In the genomic region with DNA sequence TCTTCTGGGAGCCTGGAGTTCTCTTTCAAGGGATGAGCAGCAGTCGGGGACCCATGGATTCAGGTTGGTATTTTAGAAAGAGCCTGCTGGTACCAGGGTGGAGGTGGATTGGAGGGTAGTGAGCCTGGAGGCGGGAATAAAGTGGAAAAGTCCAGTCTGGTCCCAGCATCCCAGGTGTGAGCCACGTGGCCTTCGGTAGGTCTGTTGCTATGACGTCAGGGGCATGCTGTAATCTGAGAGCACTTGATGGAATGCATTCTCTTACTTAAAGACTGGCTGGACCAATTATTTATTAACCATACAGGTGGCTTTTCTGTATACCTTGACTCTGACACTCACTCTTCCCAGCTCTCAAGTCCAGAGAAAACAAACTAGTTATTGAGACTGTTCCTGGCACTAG, we compare ENCODE assay signal across 16 cellular contexts.
DNase-seq lines count a peak whose midpoint lies in the region; ATAC-seq, FAIRE-seq and TF ChIP-seq lines count a peak whose summit lies in the region.
"Had no signal": no experiment of that assay in that cellular context is flagged by ENCODE, and none has a peak within 500 bp of the region (broad histone marks: within the 10 kb centered on the region; RNA-seq: fewer than 3 reads in every experiment).

No MANE protein-coding gene starts in this region.

- in situ Hi-C loops in HepG2 (cut with HindIII; ENCODE audit: extremely low pct_ligation_motif_present, low pct_unique_long_range_greater_than_20kb): no loop called here

- no peak overlapping the region for H3K4ac ChIP-seq in mesendoderm (ENCODE audit: low read depth, low read length)

- no peak for TF ChIP-seq RAD21 in HepG2 (CRISPR knock-in tag; IDR thresholded peaks at IDR 0.05)

- H3K4me2 ChIP-seq in HepG2 (ENCODE audit: low read depth, low read length): no peak overlapping the region
- no peak overlapping the region for H3K4me2 ChIP-seq in mesendoderm (ENCODE audit: low read length)

- no peak overlapping the region for H3K18ac ChIP-seq in mesendoderm (ENCODE audit: low read length)

- no peak overlapping the region for H3K56ac ChIP-seq in mesendoderm (ENCODE audit: low read length)

- no peak overlapping the region; the same call in 1 of the 2 replicates for H3K27ac Mint-ChIP-seq in WTC11
- H3K27ac Mint-ChIP-seq: CD4-positive, CD25-positive, alpha-beta regulatory T cell; IgD-negative memory B cell had no signal

- no peak overlapping the region for H4K5ac ChIP-seq in mesendoderm (ENCODE audit: low read length)

- H3K27ac ChIP-seq in HepG2 (ENCODE audit: extremely low read length, insufficient read depth, low read length): no peak overlapping the region
- H3K27ac ChIP-seq in right lobe of liver: no peak overlapping the region
- no peak overlapping the region for H3K27ac ChIP-seq in mesendoderm (ENCODE audit: low read depth, low read length)

- H3K9me3 Mint-ChIP-seq in WTC11: peaks cover 9% of the 10 kb centered on the region

- H3K9me3 ChIP-seq in HepG2 (ENCODE audit: low read length) (no peaks in the 10 kb centered on the region), right lobe of liver (no peaks in the 10 kb centered on the region)
- H3K9me3 ChIP-seq: HAP-1 had no signal

- H3K79me2 ChIP-seq in HepG2 (ENCODE audit: insufficient read depth, low read length): no peaks in the 10 kb centered on the region
- no peaks in the 10 kb centered on the region for H3K79me2 ChIP-seq in mesendoderm (ENCODE audit: control insufficient read depth, insufficient read depth, low read length)

- TF ChIP-seq POLR2A in HepG2 (IDR thresholded peaks at IDR 0.05; ENCODE audit: insufficient read depth in 1 of 2, low read depth in 2 of 2, low read length in 2 of 2) (no peak), right lobe of liver (IDR thresholded peaks at IDR 0.05) (no peak), H54 (IDR thresholded peaks at IDR 0.05; ENCODE audit: low read depth, low read length) (no peak)

- no peak for ATAC-seq in HepG2
- no peak for ATAC-seq in right lobe of liver
- no peak for ATAC-seq in WTC11
- ATAC-seq in GM21526 (IDR thresholded peaks at IDR 0.05; ENCODE audit: low FRiP score, unreplicated experiment): no peak

- DNase-seq in HepG2 (ENCODE audit: low spot score): no peak
- DNase-seq in right lobe of liver: no peak
- no peak for DNase-seq in WTC11 (ENCODE audit: low spot score)
- DNase-seq in mesendoderm: peak; percentile 30
- no peak for DNase-seq in NOMO-1 treated with dmso at 0.1 percent for 144 hours (lab: John Stamatoyannopoulos, UW; ENCODE audit: unreplicated experiment)
- no peak for DNase-seq in NCI-H187 (lab: John Stamatoyannopoulos, UW)
- no peak for DNase-seq in H54 (ENCODE audit: insufficient read length, low spot score)
- DNase-seq: AML-193; CD4-positive, CD25-positive, alpha-beta regulatory T cell; NCI-H2081; NCI-H345; NCI-H82 had no signal

- H2BK15ac ChIP-seq in mesendoderm (replicated peaks; ENCODE audit: low read depth): no peak overlapping the region

- H3K23ac ChIP-seq in mesendoderm (ENCODE audit: low read length): no peak overlapping the region

- H3K4me3 Mint-ChIP-seq in WTC11: no peak overlapping the region
- H3K4me3 Mint-ChIP-seq: CD4-positive, CD25-positive, alpha-beta regulatory T cell; IgD-negative memory B cell had no signal

- H2BK5ac ChIP-seq in mesendoderm (ENCODE audit: low read length): no peak overlapping the region

- H3K4me1 ChIP-seq in HepG2 (ENCODE audit: insufficient read depth, low read length): no peaks in the 10 kb centered on the region
- no peaks in the 10 kb centered on the region for H3K4me1 ChIP-seq in right lobe of liver
- peaks cover 2% of the 10 kb centered on the region for H3K4me1 ChIP-seq in mesendoderm (ENCODE audit: control insufficient read depth, low read depth, low read length)
- H3K4me1 ChIP-seq: HAP-1 had no signal

- 3% methylated on average over 5 of the region's 5 CpGs for whole genome bisulfite sequencing in HepG2 (ENCODE audit: low lambda C conversion rate)
- 29% methylated on average over 5 of the region's 5 CpGs for WGBS in right lobe of liver (ENCODE audit: insufficient coverage, low coverage, low lambda C conversion rate, missing lambda C conversion rate)
- no CpG with 5 or more reads among the region's 5 CpGs for WGBS in mesendoderm (ENCODE audit: extremely low coverage, insufficient coverage, low lambda C conversion rate)

- H3K4me3 ChIP-seq in HepG2 (replicated peaks in 1 of 3; ENCODE audit: insufficient read depth in 1 of 3, low read depth in 2 of 3, low read length in 3 of 3) (no peak overlapping the region), right lobe of liver (no peak overlapping the region), mesendoderm (ENCODE audit: low read length) (no peak overlapping the region)
- H3K4me3 ChIP-seq: HAP-1 had no signal

- H2BK120ac ChIP-seq in mesendoderm (ENCODE audit: low read depth, low read length): no peak overlapping the region

- POLR2A ChIA-PET in HepG2 (lab: Yijun Ruan, JAX): no interaction called here
- POLR2A ChIA-PET in WTC11 (lab: Charles Lee): no interaction called here

- H2AFZ ChIP-seq in HepG2 (ENCODE audit: low read length): no peak overlapping the region

- H3K9ac ChIP-seq in HepG2 (ENCODE audit: insufficient read depth, low read depth, low read length) (no peak overlapping the region), mesendoderm (ENCODE audit: low read length) (no peak overlapping the region)

- no peaks in the 10 kb centered on the region for H3K36me3 ChIP-seq in HepG2 (replicated peaks in 1 of 2; ENCODE audit: control insufficient read depth in 1 of 2, insufficient read depth in 2 of 2, low read length in 2 of 2)
- no peaks in the 10 kb centered on the region for H3K36me3 ChIP-seq in right lobe of liver
- H3K36me3 ChIP-seq in mesendoderm (ENCODE audit: control insufficient read depth, insufficient read depth, low read length): no peaks in the 10 kb centered on the region
- H3K36me3 ChIP-seq: HAP-1 had no signal

- peaks cover 54% of the 10 kb centered on the region for H3K4me1 Mint-ChIP-seq in WTC11
- H3K4me1 Mint-ChIP-seq: CD4-positive, CD25-positive, alpha-beta regulatory T cell; IgD-negative memory B cell had no signal

- no peak overlapping the region for H4K8ac ChIP-seq in mesendoderm (ENCODE audit: low read depth, low read length)

- TF ChIP-seq CTCF in HepG2 (CRISPR knock-in tag; IDR thresholded peaks at IDR 0.05) (no peak), right lobe of liver (IDR thresholded peaks at IDR 0.05) (no peak), WTC11 (IDR thresholded peaks at IDR 0.05) (no peak)

- no peak for FAIRE-seq in HepG2 (lab: Jason Lieb, UNC)
- no peak for FAIRE-seq in H54 (lab: Jason Lieb, UNC)
- FAIRE-seq: RCC 7860 had no signal

- H3K27me3 ChIP-seq in HepG2 (ENCODE audit: control insufficient read depth in 1 of 2, insufficient read depth in 2 of 2, low read length in 2 of 2) (no peaks in the 10 kb centered on the region), right lobe of liver (no peaks in the 10 kb centered on the region), mesendoderm (ENCODE audit: insufficient read depth, low read length, poor library complexity) (no peaks in the 10 kb centered on the region)

- no peak for TF ChIP-seq EP300 in HepG2 (IDR thresholded peaks at IDR 0.05; ENCODE audit: low read depth in 2 of 2, low read length in 2 of 2)
- no peak for TF ChIP-seq EP300 in HepG2 (CRISPR knock-in tag; IDR thresholded peaks at IDR 0.05; ENCODE audit: borderline replicate concordance)

- intact Hi-C loops in HepG2 (cut with micrococcal nuclease; ENCODE audit: unreplicated experiment) (no loop called here), right lobe of liver (cut with DNase I) (no loop called here)

- no TSS peak for BruUV-seq in HepG2 (replicated peaks; lab: Mats Ljungman, UMichigan)

- H2AK5ac ChIP-seq in mesendoderm (ENCODE audit: low read length): no peak overlapping the region

- peaks cover 7% of the 10 kb centered on the region for H3K27me3 Mint-ChIP-seq in WTC11 (ENCODE audit: low read depth)
- H3K27me3 Mint-ChIP-seq: CD4-positive, CD25-positive, alpha-beta regulatory T cell; IgD-negative memory B cell had no signal

- CTCF ChIA-PET in HepG2 (lab: Yijun Ruan, JAX; ENCODE audit: low intra/inter-chr PET ratio, low total read pairs): no interaction called here
- CTCF ChIA-PET in WTC11 (lab: Charles Lee): interaction anchor here (1.1 to 1.9 kb wide), 2 partner anchors 79 to 390 kb away, joined by 3 to 5 read pairs; partner anchors contain the start of gene RGMA

- no peaks in the 10 kb centered on the region for H3K79me1 ChIP-seq in mesendoderm (ENCODE audit: low read length)

- H3K36me3 Mint-ChIP-seq in WTC11: peaks cover 8% of the 10 kb centered on the region
- H3K36me3 Mint-ChIP-seq: CD4-positive, CD25-positive, alpha-beta regulatory T cell; IgD-negative memory B cell had no signal

- H4K20me1 ChIP-seq in HepG2 (ENCODE audit: insufficient read depth, low read length): no peaks in the 10 kb centered on the region

TF ChIP-seq in HepG2, 621 proteins besides CTCF, POLR2A, EP300 and RAD21 (continues in another document):
- peak; percentile 87 for TF ChIP-seq CREB1 (IDR thresholded peaks at IDR 0.05)
- no peak for TF ChIP-seq CREB1 (CRISPR knock-in tag; IDR thresholded peaks at IDR 0.05)
- TF ChIP-seq ATF7 (IDR thresholded peaks at IDR 0.05): peak; percentile 80
- no peak for TF ChIP-seq ATF7 (CRISPR knock-in tag; IDR thresholded peaks at IDR 0.05)

TF ChIP-seq in WTC11, 78 proteins besides CTCF, POLR2A, EP300 and RAD21:
- TF ChIP-seq ZBTB21 (CRISPR knock-in tag; IDR thresholded peaks at IDR 0.05; ENCODE audit: borderline replicate concordance) (0 out of 2 replicates have a peak, but pooled peaks have one; percentile 42), FOXP1 (CRISPR knock-in tag; IDR thresholded peaks at IDR 0.05; ENCODE audit: borderline replicate concordance) (no peak), SP1 (CRISPR knock-in tag; conservative IDR thresholded peaks at IDR 0.05) (no peak), MAX (CRISPR knock-in tag; IDR thresholded peaks at IDR 0.05) (peak; percentile 36; the same call in 1 of the 2 replicates)
- TF ChIP-seq, protein P1, sequence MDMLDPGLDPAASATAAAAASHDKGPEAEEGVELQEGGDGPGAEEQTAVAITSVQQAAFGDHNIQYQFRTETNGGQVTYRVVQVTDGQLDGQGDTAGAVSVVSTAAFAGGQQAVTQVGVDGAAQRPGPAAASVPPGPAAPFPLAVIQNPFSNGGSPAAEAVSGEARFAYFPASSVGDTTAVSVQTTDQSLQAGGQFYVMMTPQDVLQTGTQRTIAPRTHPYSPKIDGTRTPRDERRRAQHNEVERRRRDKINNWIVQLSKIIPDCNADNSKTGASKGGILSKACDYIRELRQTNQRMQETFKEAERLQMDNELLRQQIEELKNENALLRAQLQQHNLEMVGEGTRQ (CRISPR knock-in tag; IDR thresholded peaks at IDR 0.05): peak; percentile 55
